ENCODE assay signal across 19 cellular contexts in genomic region chr7:123783820-123784219, GRCh38.
"Had no signal": no experiment of that assay in that cellular context is flagged by ENCODE, and none has a peak within 500 bp of the region (broad histone marks: within the 10 kb centered on the region; RNA-seq: fewer than 3 reads in every experiment).

No MANE protein-coding gene starts in this region.

- H3K27ac ChIP-seq: gastrocnemius medialis, neutrophil, suprapubic skin, WERI-Rb-1 had no signal

- H3K36me3 ChIP-seq: gastrocnemius medialis, heart left ventricle, neutrophil, suprapubic skin, WERI-Rb-1 had no signal

- H3K4me1 ChIP-seq: gastrocnemius medialis, suprapubic skin had no signal

- DNase-seq: activated CD4-positive, alpha-beta T cell treated with anti-CD3 and anti-CD28 coated beads for 36 hours; activated CD8-positive, alpha-beta memory T cell treated with anti-CD3 and anti-CD28 coated beads, Interleukin-2, amount 50 U/mL, for 4 hours; activated CD8-positive, alpha-beta T cell treated with anti-CD3 and anti-CD28 coated beads for 36 hours; activated effector memory CD4-positive, alpha-beta T cell treated with anti-CD3 and anti-CD28 coated beads, Interleukin-2, amount 50 U/mL, for 16 hours; activated naive CD8-positive, alpha-beta T cell treated with anti-CD3 and anti-CD28 coated beads for 36 hours; activated T-cell treated with anti-CD3 and anti-CD28 coated beads, Interleukin-2, amount 50 U/mL, for 48 hours; anterior cingulate cortex; cerebellar nuclear complex; erythroblast; gastrocnemius medialis; heart left ventricle; left cardiac atrium; naive thymus-derived CD8-positive, alpha-beta T cell; stimulated activated naive CD8-positive, alpha-beta T cell treated with anti-CD3 and anti-CD28 coated beads, Interleukin-15, Interleukin-2, amounts not matched to agents 100 U/mL and 50 U/mL, for 24 hours; WERI-Rb-1 had no signal

- ATAC-seq: activated CD4-positive, alpha-beta T cell treated with anti-CD3 and anti-CD28 coated beads for 36 hours; activated CD8-positive, alpha-beta T cell treated with anti-CD3 and anti-CD28 coated beads for 36 hours; gastrocnemius medialis; naive thymus-derived CD8-positive, alpha-beta T cell; SK-N-SH treated with all-trans-retinoic acid at 6 μM for 48 hours; stimulated activated naive CD8-positive, alpha-beta T cell treated with anti-CD3 and anti-CD28 coated beads, Interleukin-15, Interleukin-2, amounts not matched to agents 100 U/mL and 50 U/mL, for 24 hours had no signal

- H3K9me3 ChIP-seq: gastrocnemius medialis, heart left ventricle, neutrophil, suprapubic skin had no signal

- H3K4me3 ChIP-seq: gastrocnemius medialis, heart left ventricle, lung, suprapubic skin had no signal

- H3K27me3 ChIP-seq: gastrocnemius medialis, heart left ventricle, neutrophil, suprapubic skin had no signal
